Comparison of ENCODE assay signal across 8 cellular contexts in genomic region chr1:44217809-44218410, GRCh38. TPM values are rescaled to one million over a fixed set of nuclear protein-coding genes. Genes with fewer than 3 reads are reported as not detected.
DNase-seq lines count a peak whose midpoint lies in the region; ATAC-seq and TF ChIP-seq lines count a peak whose summit lies in the region.

No MANE protein-coding gene starts in this region.

- H3K9ac ChIP-seq in endodermal cell (ENCODE audit: extremely low read depth, low read length, poor library complexity, severe bottlenecking): no peak overlapping the region

- POLR2A ChIA-PET in Caco-2 (lab: Charles Lee): no interaction called here

- H3K4me1 Mint-ChIP-seq in Caco-2 (ENCODE audit: low read depth, unreplicated experiment): peaks cover 7% of the 10 kb centered on the region
- H3K4me1 Mint-ChIP-seq in activated CD8-positive, alpha-beta memory T cell treated with anti-CD3 and anti-CD28 coated beads, Interleukin-2, amount 10 ng/mL, durations not matched to agents 7 days and 5 days: peaks cover 30% of the 10 kb centered on the region
- H3K4me1 Mint-ChIP-seq in endodermal cell: peaks cover 7% of the 10 kb centered on the region

- H3K27me3 ChIP-seq in Caco-2 (replicated peaks; ENCODE audit: control insufficient read depth, insufficient read depth, low read length) (no peaks in the 10 kb centered on the region), endodermal cell (ENCODE audit: control insufficient read depth, insufficient read depth, low read length, poor library complexity, severe bottlenecking) (no peaks in the 10 kb centered on the region)

- no peaks in the 10 kb centered on the region for H3K9me3 ChIP-seq in Caco-2
- H3K9me3 ChIP-seq in endodermal cell (ENCODE audit: control insufficient read depth, low read length): no peaks in the 10 kb centered on the region

- WGBS in endodermal cell (ENCODE audit: insufficient coverage in 1 of 2, insufficient read length in 1 of 2), 2 experiments: 86 to 88% methylated on average over 3 to 4 of the region's 4 CpGs

- no peak overlapping the region for H3K27ac ChIP-seq in endodermal cell (ENCODE audit: low read depth, low read length)

- no peaks in the 10 kb centered on the region for H3K9me3 Mint-ChIP-seq in Caco-2 (ENCODE audit: unreplicated experiment)
- H3K9me3 Mint-ChIP-seq in activated CD8-positive, alpha-beta memory T cell treated with anti-CD3 and anti-CD28 coated beads, Interleukin-2, amount 10 ng/mL, durations not matched to agents 7 days and 5 days (ENCODE audit: low read depth): no peaks in the 10 kb centered on the region
- no peaks in the 10 kb centered on the region for H3K9me3 Mint-ChIP-seq in endodermal cell

- H3K4me3 Mint-ChIP-seq in Caco-2 (ENCODE audit: unreplicated experiment): no peak overlapping the region
- H3K4me3 Mint-ChIP-seq in activated CD8-positive, alpha-beta memory T cell treated with anti-CD3 and anti-CD28 coated beads, Interleukin-2, amount 10 ng/mL, durations not matched to agents 7 days and 5 days: no peak overlapping the region
- H3K4me3 Mint-ChIP-seq in endodermal cell: no peak overlapping the region

- DNase-seq in Caco-2 (peak; percentile 87), HS-27A (ENCODE audit: low read depth) (peak; percentile 43), NOMO-1 (lab: John Stamatoyannopoulos, UW; ENCODE audit: unreplicated experiment in 2 of 2) (peak; percentile 52 to 58), endodermal cell (peak; percentile 97), midbrain (lab: John Stamatoyannopoulos, UW) (peak; percentile 78)
- DNase-seq in activated CD8-positive, alpha-beta memory T cell treated with anti-CD3 and anti-CD28 coated beads, Interleukin-2, amount 10 ng/mL, durations not matched to agents 7 days and 5 days: peak; percentile 83
- peak; percentile 40 to 42 for DNase-seq in stimulated activated CD8-positive, alpha-beta memory T cell treated with anti-CD3 and anti-CD28 coated beads, Interleukin-4, amount 100 ng/mL, for 1 hour (ENCODE audit: low read depth in 2 of 2, low spot score in 1 of 2)

- intact Hi-C loops in Caco-2 (cut with micrococcal nuclease; ENCODE audit: unreplicated experiment): loop anchor here (1.0 to 5.0 kb wide), 5 partner anchors 76 to 434 kb away; no protein-coding TSS in a partner anchor

- H3K27me3 Mint-ChIP-seq in Caco-2 (ENCODE audit: insufficient read depth, unreplicated experiment): no peaks in the 10 kb centered on the region
- no peaks in the 10 kb centered on the region for H3K27me3 Mint-ChIP-seq in activated CD8-positive, alpha-beta memory T cell treated with anti-CD3 and anti-CD28 coated beads, Interleukin-2, amount 10 ng/mL, durations not matched to agents 7 days and 5 days
- H3K27me3 Mint-ChIP-seq in endodermal cell (ENCODE audit: insufficient read depth): no peaks in the 10 kb centered on the region

- H3K4me3 ChIP-seq in Caco-2 (ENCODE audit: low read depth, low read length) (no peak overlapping the region), endodermal cell (ENCODE audit: low read length) (no peak overlapping the region)

- CTCF ChIA-PET in Caco-2 (lab: Charles Lee): interaction anchor here (0.5 to 1.7 kb wide), 16 partner anchors 10 to 435 kb away, joined by 3 to 21 read pairs (median 4); no protein-coding TSS in a partner anchor
- CTCF ChIA-PET in activated CD8-positive, alpha-beta memory T cell treated with anti-CD3 and anti-CD28 coated beads, Interleukin-2, amount 10 ng/mL, durations not matched to agents 7 days and 5 days (lab: Charles Lee): interaction anchor here (0.6 to 2.3 kb wide), 32 partner anchors 8 to 456 kb away, joined by 3 to 19 read pairs (median 4); partner anchors contain the start of genes ARMH1 and TMEM53

- peak; percentile 35 for ATAC-seq in activated CD8-positive, alpha-beta memory T cell treated with anti-CD3 and anti-CD28 coated beads, Interleukin-2, amount 10 ng/mL, durations not matched to agents 7 days and 5 days
- ATAC-seq in GM18519 (IDR thresholded peaks at IDR 0.05; ENCODE audit: low FRiP score, unreplicated experiment): no peak

- H3K4me1 ChIP-seq in Caco-2 (peaks cover 6% of the 10 kb centered on the region), endodermal cell (ENCODE audit: control insufficient read depth, insufficient read depth, low read length) (no peaks in the 10 kb centered on the region)

- H3K36me3 ChIP-seq in Caco-2 (ENCODE audit: control insufficient read depth, insufficient read depth, low read length) (0 out of 2 replicates have a peak, but pooled peaks cover 2% of the 10 kb centered on the region), endodermal cell (ENCODE audit: control insufficient read depth, insufficient read depth, low read length) (peaks cover 68% of the 10 kb centered on the region)

- peaks cover 14% of the 10 kb centered on the region for H3K36me3 Mint-ChIP-seq in Caco-2 (ENCODE audit: insufficient read depth, unreplicated experiment)
- peaks cover 16% of the 10 kb centered on the region for H3K36me3 Mint-ChIP-seq in activated CD8-positive, alpha-beta memory T cell treated with anti-CD3 and anti-CD28 coated beads, Interleukin-2, amount 10 ng/mL, durations not matched to agents 7 days and 5 days
- H3K36me3 Mint-ChIP-seq in endodermal cell (ENCODE audit: low read depth): peaks cover 41% of the 10 kb centered on the region

- TF ChIP-seq CTCF in Caco-2 (IDR thresholded peaks at IDR 0.05; ENCODE audit: insufficient read depth in 1 of 2, low read depth in 1 of 2, low read length in 1 of 2, severe bottlenecking in 1 of 2, unreplicated experiment in 1 of 2): peak; percentile 81 to 86
- TF ChIP-seq CTCF in endodermal cell (conservative IDR thresholded peaks at IDR 0.05): peak; percentile 95

- BruUV-seq in Caco-2 (replicated peaks; lab: Mats Ljungman, UMichigan): no TSS peak

- peak overlapping the region; percentile 1 for H3K27ac Mint-ChIP-seq in Caco-2 (ENCODE audit: unreplicated experiment)
- no peak overlapping the region for H3K27ac Mint-ChIP-seq in activated CD8-positive, alpha-beta memory T cell treated with anti-CD3 and anti-CD28 coated beads, Interleukin-2, amount 10 ng/mL, durations not matched to agents 7 days and 5 days
- no peak overlapping the region for H3K27ac Mint-ChIP-seq in endodermal cell

RNA-seq across cellular contexts. Expression of gene DMAP1, which starts 4.6 kb away (rescaled TPM):
- total RNA-seq in Caco-2 (2022): 40.4 and 41.1 TPM in 2 replicates
- 10 to 100 TPM; 36.9 to 44.1 TPM for total RNA-seq in activated CD8-positive, alpha-beta memory T cell treated with anti-CD3 and anti-CD28 coated beads, Interleukin-2, amount 10 ng/mL, durations not matched to agents 7 days and 5 days
- 10 to 100 TPM; 49.1 to 53.8 TPM for total RNA-seq in endodermal cell
- 46.9 TPM for polyA plus RNA-seq in endodermal cell (2013, experiment 1 of 2)
- polyA plus RNA-seq in endodermal cell (2013, experiment 2 of 2): 39.5 TPM

Comparison
In these comparisons a context has a peak if more than half of its experiments do, and no peak if none do; other contexts are left out.
1. DNase-seq: peak in every context shown above with its lines; median percentile 97 in endodermal cell; 87 in Caco-2; 83 in activated CD8-positive, alpha-beta memory T cell treated with anti-CD3 and anti-CD28 coated beads, Interleukin-2, amount 10 ng/mL, durations not matched to agents 7 days and 5 days; 78 in midbrain; 55 in NOMO-1; 43 in HS-27A; 41 in stimulated activated CD8-positive, alpha-beta memory T cell treated with anti-CD3 and anti-CD28 coated beads, Interleukin-4, amount 100 ng/mL, for 1 hour.